In genomic region chr11:125263268-125263790, GRCh38 we compare ENCODE assay signal across 8 cellular contexts.
DNase-seq lines count a peak whose midpoint lies in the region; ATAC-seq and TF ChIP-seq lines count a peak whose summit lies in the region.

No MANE protein-coding gene starts in this region.

- H3F3A ChIP-seq in GM23338 (replicated peaks; ENCODE audit: low read depth), result no peaks in the 10 kb centered on the region

- no peak overlapping the region for H3K27ac ChIP-seq in GM23338 (ENCODE audit: low read depth)

- peak; percentile 80 for ATAC-seq in GM23338
- ATAC-seq in HG03521 (IDR thresholded peaks at IDR 0.05; ENCODE audit: unreplicated experiment), result no peak

- no peaks in the 10 kb centered on the region for H3K79me2 ChIP-seq in GM23338 (replicated peaks; ENCODE audit: insufficient read depth)

- H3K4me1 ChIP-seq in GM23338 (ENCODE audit: insufficient read depth), result peaks cover 25% of the 10 kb centered on the region; the same call in 1 of the 2 replicates

- DNase-seq in GM23338 (ENCODE audit: low spot score), result peak; percentile 98
- DNase-seq in astrocyte of the hippocampus (ENCODE audit: low read depth, low spot score), result peak; percentile 96
- DNase-seq in iPS DF 19.7 (ENCODE audit: low read depth, low spot score), result peak; percentile 95
- peak; percentile 44 for DNase-seq in retinal pigment epithelial cell (ENCODE audit: low read depth)
- no peak for DNase-seq in Kasumi-1 (lab: John Stamatoyannopoulos, UW)
- no peak for DNase-seq in NK-92 (lab: John Stamatoyannopoulos, UW; ENCODE audit: unreplicated experiment)
- no peak for DNase-seq in DMS153 (lab: John Stamatoyannopoulos, UW)

- H2AFZ ChIP-seq in GM23338, result peak overlapping the region; percentile 99

- no peak for TF ChIP-seq CTCF in GM23338 (conservative IDR thresholded peaks at IDR 0.05; ENCODE audit: low read depth in 2 of 2)
- no peak for TF ChIP-seq CTCF in retinal pigment epithelial cell (conservative IDR thresholded peaks at IDR 0.05; ENCODE audit: low read depth, low read length)

- no peaks in the 10 kb centered on the region; the same call in 1 of the 2 replicates for H3K9me2 ChIP-seq in GM23338 (ENCODE audit: insufficient read depth)

- no peaks in the 10 kb centered on the region for H3K36me3 ChIP-seq in GM23338 (ENCODE audit: insufficient read depth)

- peaks cover 31% of the 10 kb centered on the region for H3K27me3 Mint-ChIP-seq in GM23338 (ENCODE audit: insufficient read depth, low read depth, poor library complexity)

- no peak overlapping the region for H3K27ac Mint-ChIP-seq in GM23338

- H3K4me3 Mint-ChIP-seq in GM23338, result peak overlapping the region; percentile 53

- no peaks in the 10 kb centered on the region for H4K20me1 ChIP-seq in GM23338 (replicated peaks; ENCODE audit: insufficient read depth)

- no peaks in the 10 kb centered on the region for H3K36me3 Mint-ChIP-seq in GM23338 (ENCODE audit: low read depth)

- peaks cover 35% of the 10 kb centered on the region for H3K27me3 ChIP-seq in GM23338 (ENCODE audit: insufficient read depth)

- H3K4me1 Mint-ChIP-seq in GM23338, result peaks cover 45% of the 10 kb centered on the region

- H3K4me3 ChIP-seq in GM23338 (peak overlapping the region; percentile 49), retinal pigment epithelial cell (ENCODE audit: low read length) (peak overlapping the region; percentile 17)

- no peaks in the 10 kb centered on the region for H3K9me3 Mint-ChIP-seq in GM23338

- H3K4me2 ChIP-seq in GM23338, result peak overlapping the region; percentile 89

TF ChIP-seq in GM23338, 12 proteins besides CTCF, POLR2A, EP300 and RAD21:
- TF ChIP-seq EZH2phosphoT487 (IDR thresholded peaks at IDR 0.05; ENCODE audit: unreplicated experiment) (no peak), ZNF114 (CRISPR knock-in tag; IDR thresholded peaks at IDR 0.05) (no peak), ZNF462 (CRISPR knock-in tag; IDR thresholded peaks at IDR 0.05) (peak; percentile 14; the same call in 1 of the 2 replicates), STAT1 (IDR thresholded peaks at IDR 0.05; ENCODE audit: unreplicated experiment) (no peak), CREB1 (CRISPR knock-in tag; IDR thresholded peaks at IDR 0.05; ENCODE audit: low read depth) (peak; percentile 50; the same call in 1 of the 2 replicates), NANOG (IDR thresholded peaks at IDR 0.05; ENCODE audit: borderline replicate concordance) (no peak)

Comparison
In these comparisons a context has a peak if more than half of its experiments do, and no peak if none do; other contexts are left out.
1. DNase-seq: peak in GM23338 (single experiment), astrocyte of the hippocampus (single experiment), iPS DF 19.7 (single experiment) and retinal pigment epithelial cell (single experiment); none in Kasumi-1 (0 of 2), NK-92 (single experiment) and DMS153 (single experiment).